Comparison of ENCODE assay signal across 8 cellular contexts in the genomic region with DNA sequence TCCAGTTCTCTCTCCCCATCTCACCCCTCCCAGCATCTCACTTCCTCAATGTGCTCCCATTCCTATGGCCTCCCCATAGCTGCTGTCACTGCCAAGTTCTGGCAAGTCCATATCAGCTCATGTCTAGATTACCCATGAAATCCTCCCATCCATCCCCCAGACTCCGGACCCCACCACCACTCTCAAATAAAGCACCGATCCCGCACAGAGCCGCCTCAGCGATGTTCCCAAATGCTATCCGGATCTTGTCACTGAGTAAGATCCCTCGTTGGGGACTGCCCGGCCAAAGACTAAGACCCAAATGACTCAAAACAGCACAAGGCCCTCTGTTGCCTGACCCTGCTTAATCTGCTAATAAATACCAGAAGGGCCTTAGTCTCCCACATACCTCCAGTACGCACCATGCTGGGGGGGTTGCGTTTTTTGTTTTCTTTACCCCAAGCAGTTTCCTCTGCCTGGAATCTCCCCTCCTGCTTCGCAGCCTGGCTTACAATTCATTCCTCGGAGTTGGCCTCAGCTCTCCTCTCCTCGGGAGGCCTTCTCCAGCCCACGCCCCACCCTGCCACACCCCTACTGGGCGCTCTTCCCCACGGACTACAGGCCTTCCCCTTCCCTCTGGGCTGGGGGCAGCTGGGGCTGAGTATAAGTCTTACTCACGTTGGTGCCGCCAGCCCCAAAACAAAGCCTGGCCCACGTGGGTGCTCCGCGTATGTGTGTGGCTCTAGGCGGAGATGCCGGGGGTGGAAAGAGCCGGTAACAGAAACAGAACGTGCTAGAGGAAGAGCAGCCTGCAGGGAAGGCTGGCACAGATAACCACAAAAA. TPM values are rescaled to one million over a fixed set of nuclear protein-coding genes. Genes with fewer than 3 reads are reported as not detected.
DNase-seq lines count a peak whose midpoint lies in the region; ATAC-seq and TF ChIP-seq lines count a peak whose summit lies in the region.

No MANE protein-coding gene starts in this region.

- WGBS in ectodermal cell, 2 experiments, result 18 to 20% methylated on average over 25 of the region's 25 CpGs

- H3K36me3 ChIP-seq in HUES48 (ENCODE audit: control insufficient read depth, insufficient read depth, low read length), result no peaks in the 10 kb centered on the region
- H3K36me3 ChIP-seq in ectodermal cell (ENCODE audit: control insufficient read depth, insufficient read depth, low read length), result no peaks in the 10 kb centered on the region
- H3K36me3 ChIP-seq in mucosa of descending colon (ENCODE audit: low read depth), result no peaks in the 10 kb centered on the region

- peak; percentile 1 for ATAC-seq in mucosa of descending colon

- H3K9ac ChIP-seq in HUES48 (ENCODE audit: low read depth, low read length), result no peak overlapping the region

- H3K4me1 ChIP-seq in HUES48 (ENCODE audit: control insufficient read depth, insufficient read depth, low read length), result peaks cover 28% of the 10 kb centered on the region
- H3K4me1 ChIP-seq in ectodermal cell (ENCODE audit: control insufficient read depth, insufficient read depth, low read length), result peaks cover 20% of the 10 kb centered on the region
- peaks cover 8% of the 10 kb centered on the region for H3K4me1 ChIP-seq in mucosa of descending colon (ENCODE audit: low read depth)

- H3K27me3 Mint-ChIP-seq in activated CD4-positive, alpha-beta T cell treated with anti-CD3 and anti-CD28 coated beads, Interleukin-2, amount 10 ng/mL, durations not matched to agents 7 days and 5 days, result no peaks in the 10 kb centered on the region

- peak overlapping the region; percentile 73 for H3K27ac Mint-ChIP-seq in activated CD4-positive, alpha-beta T cell treated with anti-CD3 and anti-CD28 coated beads, Interleukin-2, amount 10 ng/mL, durations not matched to agents 7 days and 5 days

- H3K9me3 Mint-ChIP-seq in activated CD4-positive, alpha-beta T cell treated with anti-CD3 and anti-CD28 coated beads, Interleukin-2, amount 10 ng/mL, durations not matched to agents 7 days and 5 days, result no peaks in the 10 kb centered on the region

- peak overlapping the region; percentile 88 for H3K4me3 Mint-ChIP-seq in activated CD4-positive, alpha-beta T cell treated with anti-CD3 and anti-CD28 coated beads, Interleukin-2, amount 10 ng/mL, durations not matched to agents 7 days and 5 days

- intact Hi-C loops in mucosa of descending colon (cut with DNase I, micrococcal nuclease), result loop anchor here in 1 of 2 donors (10.0 kb wide), 1 partner anchor 141 kb away; no protein-coding TSS in a partner anchor

- DNase-seq in A172 (ENCODE audit: low spot score), result peak; percentile 82
- peak; percentile 47 for DNase-seq in activated CD4-positive, alpha-beta T cell treated with anti-CD3 and anti-CD28 coated beads, Interleukin-2, amount 10 ng/mL, durations not matched to agents 7 days and 5 days
- peak; percentile 36 to 70 (median 50) for DNase-seq in mucosa of descending colon
- peak; percentile 44 for DNase-seq in stromal cell of bone marrow (ENCODE audit: low read depth)
- DNase-seq in NCI-H187 (lab: John Stamatoyannopoulos, UW), result no peak
- DNase-seq in NCI-H1694 (lab: John Stamatoyannopoulos, UW), result no peak

- H3K9me3 ChIP-seq in HUES48 (ENCODE audit: control insufficient read depth, insufficient read depth, low read length) (no peaks in the 10 kb centered on the region), ectodermal cell (ENCODE audit: control insufficient read depth, low read length) (no peaks in the 10 kb centered on the region), mucosa of descending colon (no peaks in the 10 kb centered on the region)

- POLR2A ChIA-PET in activated CD4-positive, alpha-beta T cell treated with anti-CD3 and anti-CD28 coated beads, Interleukin-2, amount 10 ng/mL, durations not matched to agents 7 days and 5 days (lab: Charles Lee), result no interaction called here

- CTCF ChIA-PET in activated CD4-positive, alpha-beta T cell treated with anti-CD3 and anti-CD28 coated beads, Interleukin-2, amount 10 ng/mL, durations not matched to agents 7 days and 5 days (lab: Charles Lee), result interaction anchor here (0.9 to 2.4 kb wide), 5 partner anchors 12 to 141 kb away, joined by 3 to 11 read pairs (median 3); no protein-coding TSS in a partner anchor

- TF ChIP-seq CTCF in mucosa of descending colon (IDR thresholded peaks at IDR 0.05), result no peak

- H3K4me3 ChIP-seq in HUES48 (ENCODE audit: low read depth, low read length) (peak overlapping the region; percentile 85), ectodermal cell (ENCODE audit: insufficient read depth, low read depth, low read length) (peak overlapping the region; percentile 16), mucosa of descending colon (no peak overlapping the region)

- H3K4me1 Mint-ChIP-seq in activated CD4-positive, alpha-beta T cell treated with anti-CD3 and anti-CD28 coated beads, Interleukin-2, amount 10 ng/mL, durations not matched to agents 7 days and 5 days, result peaks cover 41% of the 10 kb centered on the region

- H3K27me3 ChIP-seq in HUES48 (ENCODE audit: control insufficient read depth, insufficient read depth, low read length), result peaks cover 47% of the 10 kb centered on the region
- H3K27me3 ChIP-seq in ectodermal cell (ENCODE audit: control insufficient read depth, insufficient read depth, low read length, poor library complexity, severe bottlenecking), result peaks cover 52% of the 10 kb centered on the region

- H3K36me3 Mint-ChIP-seq in activated CD4-positive, alpha-beta T cell treated with anti-CD3 and anti-CD28 coated beads, Interleukin-2, amount 10 ng/mL, durations not matched to agents 7 days and 5 days (ENCODE audit: low read depth), result peaks cover 11% of the 10 kb centered on the region

- peak overlapping the region; percentile 26 for H3K27ac ChIP-seq in HUES48 (ENCODE audit: low read depth, low read length)
- no peak overlapping the region for H3K27ac ChIP-seq in ectodermal cell (ENCODE audit: insufficient read depth, low read depth, low read length, poor library complexity, severe bottlenecking)

RNA-seq across cellular contexts. Expression of gene DUSP5, which starts 1.8 kb away (rescaled TPM):
- total RNA-seq in A172 (2014; rRNA removed; shearing (Covaris generic)), result 6.8 and 9.5 TPM in 2 replicates
- 10 to 100 TPM; 24.8 to 25.9 TPM for total RNA-seq in activated CD4-positive, alpha-beta T cell treated with anti-CD3 and anti-CD28 coated beads, Interleukin-2, amount 10 ng/mL, durations not matched to agents 7 days and 5 days
- polyA plus RNA-seq in ectodermal cell (2013, experiment 1 of 4), result 5.6 TPM
- polyA plus RNA-seq in ectodermal cell (2013, experiment 2 of 4), result 4.2 TPM
- polyA plus RNA-seq in ectodermal cell (2013, experiment 3 of 4), result 3.8 TPM
- polyA plus RNA-seq in ectodermal cell (2013, experiment 4 of 4), result 3.0 TPM
- total RNA-seq in mucosa of descending colon, result 10 to 100 TPM; 21.5 to 40.1 (median 23.9) TPM

Comparison
In these comparisons a context has a peak if more than half of its experiments do, and no peak if none do; other contexts are left out.
1. DNase-seq: peak in A172 (single experiment), activated CD4-positive, alpha-beta T cell treated with anti-CD3 and anti-CD28 coated beads, Interleukin-2, amount 10 ng/mL, durations not matched to agents 7 days and 5 days (single experiment), mucosa of descending colon (3 of 3) and stromal cell of bone marrow (single experiment); none in NCI-H187 (0 of 2) and NCI-H1694 (single experiment).